24 cellular contexts compared by ENCODE assay signal in genomic region chr12:51364026-51364425, GRCh38. TPM values are rescaled to one million over a fixed set of nuclear protein-coding genes. Genes with fewer than 3 reads are reported as not detected.
"Had no signal": no experiment of that assay in that cellular context is flagged by ENCODE, and none has a peak within 500 bp of the region (broad histone marks: within the 10 kb centered on the region; RNA-seq: fewer than 3 reads in every experiment).

No MANE protein-coding gene starts in this region.

- H3K27me3 ChIP-seq: breast epithelium, MG63 had no signal

- H3K9me3 Mint-ChIP-seq: activated naive CD4-positive, alpha-beta T cell treated with anti-CD3 and anti-CD28 coated beads, Interleukin-2, amount 50 U/mL, for 72 hours; activated T-cell treated with anti-CD3 and anti-CD28 coated beads, Interleukin-2, amount 50 U/mL, for 24 hours; activated T-helper 1 cell treated with anti-CD3 and anti-CD28 coated beads, Interleukin-12 subunit alpha, Interleukin-12 subunit beta, Interleukin-2, Interleukin-4 antibody, amounts not matched to agents 30 ng/mL and 10 ng/mL and 1 ng/mL, durations not matched to agents 14 hours and 24 hours and 36 hours; T-helper 1 cell treated with Interleukin-12 subunit alpha and Interleukin-12 subunit beta and Interleukin-4 antibody, amounts not matched to agents 30 μg/mL and 1 μg/mL, for 36 hours had no signal

- H3K36me3 ChIP-seq: breast epithelium, MG63 had no signal

- H3K4me1 ChIP-seq: breast epithelium had no signal

- H3K9me3 ChIP-seq: breast epithelium, MG63 had no signal

- H3K27ac ChIP-seq: breast epithelium had no signal

- ATAC-seq: activated CD8-positive, alpha-beta memory T cell treated with anti-CD3 and anti-CD28 coated beads, Interleukin-2, amount 10 ng/mL, durations not matched to agents 7 days and 5 days; activated naive CD4-positive, alpha-beta T cell treated with anti-CD3 and anti-CD28 coated beads, Interleukin-2, amount 50 U/mL, for 72 hours; PC-3 had no signal

- DNase-seq: activated CD4-positive, alpha-beta T cell treated with anti-CD3 and anti-CD28 coated beads for 48 hours; activated CD4-positive, alpha-beta T cell treated with anti-CD3 and anti-CD28 coated beads, Interleukin-2, amount 50 U/mL, for 48 hours; activated CD4-positive, CD25-positive, alpha-beta regulatory T cell treated with anti-CD3 and anti-CD28 coated beads, Interleukin-2, amount 50 U/mL, for 72 hours; activated CD8-positive, alpha-beta memory T cell treated with anti-CD3 and anti-CD28 coated beads, Interleukin-2, amount 10 ng/mL, durations not matched to agents 7 days and 5 days; activated effector memory CD4-positive, alpha-beta T cell treated with anti-CD3 and anti-CD28 coated beads, Interleukin-2, amount 50 U/mL, for 16 hours; activated naive CD4-positive, alpha-beta T cell treated with Interleukin-2 at 50 U/mL for 16 hours; activated T-cell treated with anti-CD3 and anti-CD28 coated beads, Interleukin-2, amount 50 U/mL, for 24 hours; anterior cingulate cortex; MG63; MV-4-11; NCI-H1105; NCI-H1436 treated with DMSO at 0.1 percent for 48 hours; NCI-H187 treated with DMSO at 0.1 percent for 48 hours; NCI-H2081 treated with DMSO at 0.1 percent for 48 hours; NCI-H446; NCI-H524; PC-3; SHP77 treated with DMSO at 0.1 percent for 48 hours had no signal

- H3K4me3 ChIP-seq: breast epithelium, MG63 had no signal

- H3K27me3 Mint-ChIP-seq: activated CD8-positive, alpha-beta memory T cell treated with anti-CD3 and anti-CD28 coated beads, Interleukin-2, amount 10 ng/mL, durations not matched to agents 7 days and 5 days; activated T-cell treated with anti-CD3 and anti-CD28 coated beads, Interleukin-2, amount 50 U/mL, for 24 hours had no signal

- H3K4me3 Mint-ChIP-seq: activated CD8-positive, alpha-beta memory T cell treated with anti-CD3 and anti-CD28 coated beads, Interleukin-2, amount 10 ng/mL, durations not matched to agents 7 days and 5 days; activated T-cell treated with anti-CD3 and anti-CD28 coated beads, Interleukin-2, amount 50 U/mL, for 24 hours; activated T-helper 1 cell treated with anti-CD3 and anti-CD28 coated beads, Interleukin-12 subunit alpha, Interleukin-12 subunit beta, Interleukin-2, Interleukin-4 antibody, amounts not matched to agents 30 ng/mL and 10 ng/mL and 1 ng/mL, durations not matched to agents 14 hours and 24 hours and 36 hours; T-helper 1 cell treated with Interleukin-12 subunit alpha and Interleukin-12 subunit beta and Interleukin-4 antibody, amounts not matched to agents 30 μg/mL and 1 μg/mL, for 36 hours had no signal

- H3K27ac Mint-ChIP-seq: activated CD8-positive, alpha-beta memory T cell treated with anti-CD3 and anti-CD28 coated beads, Interleukin-2, amount 10 ng/mL, durations not matched to agents 7 days and 5 days; activated naive CD4-positive, alpha-beta T cell treated with anti-CD3 and anti-CD28 coated beads, Interleukin-2, amount 50 U/mL, for 72 hours; activated T-cell treated with anti-CD3 and anti-CD28 coated beads, Interleukin-2, amount 50 U/mL, for 24 hours; activated T-helper 1 cell treated with anti-CD3 and anti-CD28 coated beads, Interleukin-12 subunit alpha, Interleukin-12 subunit beta, Interleukin-2, Interleukin-4 antibody, amounts not matched to agents 30 ng/mL and 10 ng/mL and 1 ng/mL, durations not matched to agents 14 hours and 24 hours and 36 hours; T-helper 1 cell treated with Interleukin-12 subunit alpha and Interleukin-12 subunit beta and Interleukin-4 antibody, amounts not matched to agents 30 μg/mL and 1 μg/mL, for 36 hours had no signal

RNA-seq across cellular contexts. Expression of gene CELA1, which starts 17.5 kb away (rescaled TPM):
- total RNA-seq: activated CD8-positive, alpha-beta memory T cell treated with anti-CD3 and anti-CD28 coated beads, Interleukin-2, amount 10 ng/mL, durations not matched to agents 7 days and 5 days; activated naive CD4-positive, alpha-beta T cell treated with anti-CD3 and anti-CD28 coated beads, Interleukin-2, amount 50 U/mL, for 72 hours; activated T-helper 1 cell treated with anti-CD3 and anti-CD28 coated beads, Interleukin-12 subunit alpha, Interleukin-12 subunit beta, Interleukin-2, Interleukin-4 antibody, amounts not matched to agents 30 ng/mL and 10 ng/mL and 1 ng/mL, durations not matched to agents 14 hours and 24 hours and 36 hours; breast epithelium; PC-3; SK-MEL-5 had no signal
- polyA plus RNA-seq: adipose tissue had no signal

RNA-seq across cellular contexts. Expression of gene BIN2, which starts 40.1 kb away (rescaled TPM):
- total RNA-seq: PC-3, SK-MEL-5 had no signal
